8 cellular contexts compared by ENCODE assay signal in genomic region chr2:191638079-191638801, GRCh38. TPM values are rescaled to one million over a fixed set of nuclear protein-coding genes. Genes with fewer than 3 reads are reported as not detected.
DNase-seq lines count a peak whose midpoint lies in the region; TF ChIP-seq lines count a peak whose summit lies in the region.

No MANE protein-coding gene starts in this region.

- H3K4me3 ChIP-seq in Karpas-422 (ENCODE audit: low read length), result no peak overlapping the region

- peak overlapping the region in 2 of 3 experiments; percentile 13 to 48; a peak in 2 of 7 replicates for H3K27ac Mint-ChIP-seq in H9

- H4K20me1 ChIP-seq in H9 (ENCODE audit: control insufficient read depth, insufficient read depth, insufficient read length) (no peaks in the 10 kb centered on the region), Karpas-422 (ENCODE audit: insufficient read depth, low read depth, low read length) (no peaks in the 10 kb centered on the region)

- H3K4ac ChIP-seq in H9 (ENCODE audit: low read depth, low read length), result no peak overlapping the region

- no peaks in the 10 kb centered on the region; the same call in 1 of the 2 replicates for H3K27me3 Mint-ChIP-seq in H9 (ENCODE audit: low read depth)

- H3K4me1 ChIP-seq in H9 (ENCODE audit: insufficient read depth, low read length) (peaks cover 8% of the 10 kb centered on the region), Karpas-422 (ENCODE audit: low read length) (peaks cover 3% of the 10 kb centered on the region)

- H2BK20ac ChIP-seq in H9 (ENCODE audit: low read depth, low read length, poor library complexity, severe bottlenecking), result no peak overlapping the region

- no peaks in the 10 kb centered on the region for H3K23me2 ChIP-seq in H9 (ENCODE audit: insufficient read length, low read depth, low read length, poor library complexity, severe bottlenecking)

- no peak overlapping the region for H3K18ac ChIP-seq in H9 (ENCODE audit: insufficient read length, low read depth, low read length)

- H3K36me3 ChIP-seq in Karpas-422 (ENCODE audit: insufficient read depth, low read length), result no peaks in the 10 kb centered on the region

- no peak overlapping the region for H3K4me3 Mint-ChIP-seq in H9

- H2AK5ac ChIP-seq in H9 (ENCODE audit: insufficient read length, low read length), result no peak overlapping the region

- no peaks in the 10 kb centered on the region for H3K36me3 Mint-ChIP-seq in H9 (ENCODE audit: insufficient read depth in 1 of 3, low read depth in 3 of 3)

- no peak overlapping the region for H2BK12ac ChIP-seq in H9 (ENCODE audit: insufficient read length, low read depth, low read length)

- H3K23ac ChIP-seq in H9 (ENCODE audit: insufficient read length, low read depth, low read length), result no peak overlapping the region

- H3K9me3 ChIP-seq in H9 (ENCODE audit: control insufficient read depth, low read depth, low read length) (no peaks in the 10 kb centered on the region), Karpas-422 (ENCODE audit: low read length) (no peaks in the 10 kb centered on the region)

- no peak overlapping the region for H4K8ac ChIP-seq in H9 (replicated peaks; ENCODE audit: insufficient read length, low read depth, low read length)

- no peak overlapping the region for H4K5ac ChIP-seq in H9 (ENCODE audit: insufficient read length, low read depth, low read length)

- H2BK5ac ChIP-seq in H9 (ENCODE audit: insufficient read length, low read length), result no peak overlapping the region

- H2BK120ac ChIP-seq in H9 (ENCODE audit: low read depth, low read length, poor library complexity, severe bottlenecking), result no peak overlapping the region

- H3K4me2 ChIP-seq in H9 (ENCODE audit: insufficient read depth, insufficient read length, low read length), result no peak overlapping the region
- no peak overlapping the region for H3K4me2 ChIP-seq in Karpas-422 (ENCODE audit: low read depth, low read length, poor library complexity, severe bottlenecking)

- WGBS in H9 (ENCODE audit: extremely low coverage, insufficient read length, low lambda C conversion rate), result no CpG with 5 or more reads among the region's 6 CpGs

- no peaks in the 10 kb centered on the region for H3K9me3 Mint-ChIP-seq in H9

- H3K9me2 ChIP-seq in Karpas-422 (replicated peaks; ENCODE audit: insufficient read depth, low read length), result no peaks in the 10 kb centered on the region

- peak; percentile 19 for DNase-seq in DMS 273 (lab: John Stamatoyannopoulos, UW; ENCODE audit: unreplicated experiment)
- no peak for DNase-seq in DMS 273 treated with DMSO at 0.1 percent for 48 hours (lab: John Stamatoyannopoulos, UW)
- DNase-seq in H9, result no peak
- peak; percentile 24 for DNase-seq in RKO (ENCODE audit: low spot score)
- peak; percentile 33 for DNase-seq in foreskin melanocyte
- DNase-seq in mucosa of gallbladder (ENCODE audit: low spot score), result no peak
- DNase-seq in NCI-H774 (lab: John Stamatoyannopoulos, UW), result no peak
- no peak for DNase-seq in Karpas-422

- no peaks in the 10 kb centered on the region for H3K79me1 ChIP-seq in H9 (ENCODE audit: insufficient read depth, low read depth, low read length, poor library complexity, severe bottlenecking)

- H3K14ac ChIP-seq in H9 (ENCODE audit: insufficient read depth, low read length), result no peak overlapping the region

- H3K27ac ChIP-seq in H9 (ENCODE audit: insufficient read length, low read depth, low read length), result no peak overlapping the region
- no peak overlapping the region for H3K27ac ChIP-seq in Karpas-422 (ENCODE audit: low read length)

- no peak overlapping the region for H3K56ac ChIP-seq in H9 (ENCODE audit: insufficient read length, low read depth, low read length)

- no peaks in the 10 kb centered on the region for H3K27me3 ChIP-seq in H9 (ENCODE audit: insufficient read depth, low read length)
- H3K27me3 ChIP-seq in Karpas-422 (ENCODE audit: low read length), result 0 out of 2 replicates have a peak, but pooled peaks cover 2% of the 10 kb centered on the region

- no peak overlapping the region for H3T11ph ChIP-seq in H9 (ENCODE audit: low read length)

- no peak overlapping the region for H4K91ac ChIP-seq in H9 (ENCODE audit: insufficient read length, low read depth, low read length)

- H2AFZ ChIP-seq in H9 (ENCODE audit: low read length), result no peak overlapping the region
- no peak overlapping the region for H2AFZ ChIP-seq in Karpas-422 (ENCODE audit: low read length)

- TF ChIP-seq CTCF in H9 (conservative IDR thresholded peaks at IDR 0.05), result no peak

- no peak overlapping the region for H3K9ac ChIP-seq in H9 (ENCODE audit: extremely low read depth, insufficient read length, low read length)
- H3K9ac ChIP-seq in Karpas-422 (ENCODE audit: low read length), result no peak overlapping the region

- H3K4me1 Mint-ChIP-seq in H9, result peaks cover 16 to 19% of the 10 kb centered on the region in 2 experiments

- H3K79me2 ChIP-seq in H9 (ENCODE audit: insufficient read depth, low read length), result no peaks in the 10 kb centered on the region
- H3K79me2 ChIP-seq in Karpas-422 (ENCODE audit: low read length), result no peaks in the 10 kb centered on the region

- H2BK15ac ChIP-seq in H9 (ENCODE audit: low read depth, low read length), result no peak overlapping the region

RNA-seq across cellular contexts. Expression of gene NABP1, which starts 39.7 kb away (rescaled TPM):
- total RNA-seq in H9 (2021) (3.2 TPM in 2 replicates), mucosa of gallbladder (17.4 TPM)
- total RNA-seq in Karpas-422 (2014; rRNA removed; shearing (Covaris generic); ENCODE audit: low replicate concordance), result 47.0 and 52.4 TPM in 2 replicates

Comparison
In these comparisons a context has a peak if more than half of its experiments do, and no peak if none do; other contexts are left out.
1. DNase-seq: peak in DMS 273 (single experiment), RKO (single experiment) and foreskin melanocyte (single experiment); none in DMS 273 treated with DMSO at 0.1 percent for 48 hours (single experiment), H9 (single experiment), mucosa of gallbladder (single experiment), NCI-H774 (single experiment) and Karpas-422 (single experiment).